In the genomic region with DNA sequence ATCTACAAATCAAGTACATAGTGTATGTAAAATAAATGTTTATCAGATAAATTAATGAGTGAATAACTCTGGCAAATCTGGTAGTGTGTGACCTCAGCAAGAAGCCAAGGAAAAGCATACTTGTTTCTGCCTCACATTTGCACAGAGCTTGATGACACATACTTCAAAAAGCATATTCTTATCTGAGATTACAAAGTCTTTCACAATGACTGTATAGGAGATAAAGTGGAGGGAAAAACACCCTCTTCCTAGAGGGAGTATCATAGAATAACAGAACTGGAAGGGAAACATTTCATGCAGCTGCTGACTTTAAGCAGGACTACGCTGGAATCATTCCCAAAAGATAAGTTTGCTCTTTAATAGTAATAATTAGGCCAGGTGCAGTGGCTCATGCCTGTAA, we compare ENCODE assay signal across 13 cellular contexts. TPM values are rescaled to one million over a fixed set of nuclear protein-coding genes. Genes with fewer than 3 reads are reported as not detected.
DNase-seq lines count a peak whose midpoint lies in the region; ATAC-seq and TF ChIP-seq lines count a peak whose summit lies in the region.
"Had no signal": no experiment of that assay in that cellular context is flagged by ENCODE, and none has a peak within 500 bp of the region (broad histone marks: within the 10 kb centered on the region; RNA-seq: fewer than 3 reads in every experiment).

No MANE protein-coding gene starts in this region.

- no peaks in the 10 kb centered on the region for H4K20me1 ChIP-seq in osteoblast (ENCODE audit: insufficient read depth, low read length)

- DNase-seq in EH (ENCODE audit: low read depth), result peak; percentile 80
- peak; percentile 92 for DNase-seq in NCI-H226
- DNase-seq in epithelial cell of esophagus (ENCODE audit: low read depth), result peak; percentile 25
- DNase-seq in osteoblast (ENCODE audit: insufficient read length, low spot score, missing footprints), result peak; percentile 58
- no peak for DNase-seq in activated effector memory CD4-positive, alpha-beta T cell treated with Interleukin-2 at 50 U/mL for 16 hours
- DNase-seq in NCI-H2171 treated with DMSO at 0.1 percent for 48 hours (lab: John Stamatoyannopoulos, UW), result no peak
- DNase-seq: activated CD4-positive, alpha-beta memory T cell treated with anti-CD3 and anti-CD28 coated beads, Interleukin-2, amount 10 ng/mL, durations not matched to agents 7 days and 5 days; DMS53; NCI-H1436 treated with DMSO at 0.1 percent for 48 hours; stimulated activated CD4-positive, alpha-beta T cell treated with anti-CD3 and anti-CD28 coated beads, Interleukin-15, amount 100 ng/mL, for 24 hours; T-helper 17 cell had no signal

- H2AFZ ChIP-seq in osteoblast (ENCODE audit: low read length), result no peak overlapping the region

- H3K9me3 ChIP-seq in osteoblast (ENCODE audit: low read depth, low read length), result no peaks in the 10 kb centered on the region

- H3K36me3 ChIP-seq in osteoblast (ENCODE audit: insufficient read depth, low read length), result no peaks in the 10 kb centered on the region

- ATAC-seq in GM18907 (IDR thresholded peaks at IDR 0.05; ENCODE audit: unreplicated experiment) (no peak), GM18867 (IDR thresholded peaks at IDR 0.05; ENCODE audit: unreplicated experiment) (no peak)
- ATAC-seq: T-helper 17 cell had no signal

- TF ChIP-seq CTCF in epithelial cell of esophagus (IDR thresholded peaks at IDR 0.05; ENCODE audit: insufficient read depth, low read depth, low read length, missing control alignments) (no peak), osteoblast (IDR thresholded peaks at IDR 0.05; ENCODE audit: extremely low read depth, low read depth, low read length) (no peak)

- H3K4me3 ChIP-seq in epithelial cell of esophagus (ENCODE audit: low read length) (no peak overlapping the region), osteoblast (ENCODE audit: insufficient read depth, low read length) (no peak overlapping the region)

- H3K4me1 ChIP-seq in osteoblast (ENCODE audit: insufficient read depth, low read length), result peaks cover 16% of the 10 kb centered on the region

- no peaks in the 10 kb centered on the region for H3K79me2 ChIP-seq in osteoblast (ENCODE audit: insufficient read depth, low read length)

- no peaks in the 10 kb centered on the region for H3K27me3 ChIP-seq in osteoblast (ENCODE audit: insufficient read depth, low read length)

- H3K27ac ChIP-seq in osteoblast (ENCODE audit: low read depth, low read length), result peak overlapping the region; percentile 15

- no peak overlapping the region for H3K4me2 ChIP-seq in osteoblast (ENCODE audit: insufficient read depth, low read length)

RNA-seq across cellular contexts. Expression of a gene that starts 28.1 kb away (rescaled TPM):
- total RNA-seq in osteoblast, result 4.0 and 6.8 TPM in 2 replicates

RNA-seq across cellular contexts. Expression of a gene that starts 44.1 kb away (rescaled TPM):
- 46.9 and 47.4 TPM in 2 replicates for total RNA-seq in osteoblast

Comparison
In these comparisons a context has a peak if more than half of its experiments do, and no peak if none do; other contexts are left out.
1. DNase-seq: peak in EH (single experiment), NCI-H226 (single experiment), epithelial cell of esophagus (single experiment) and osteoblast (single experiment); none in activated effector memory CD4-positive, alpha-beta T cell treated with Interleukin-2 at 50 U/mL for 16 hours (single experiment) and NCI-H2171 treated with DMSO at 0.1 percent for 48 hours (single experiment).